In genomic region chr5:117209479-117209878, GRCh38 we compare ENCODE assay signal across 28 cellular contexts.
"Had no signal": no experiment of that assay in that cellular context is flagged by ENCODE, and none has a peak within 500 bp of the region (broad histone marks: within the 10 kb centered on the region; RNA-seq: fewer than 3 reads in every experiment).

No MANE protein-coding gene starts in this region.

- H3K36me3 ChIP-seq: colonic mucosa, esophagus muscularis mucosa, esophagus squamous epithelium, gastrocnemius medialis, gastroesophageal sphincter, heart left ventricle, heart right ventricle had no signal

- H3K4me3 ChIP-seq: colonic mucosa, coronary artery, dorsolateral prefrontal cortex, esophagus muscularis mucosa, esophagus squamous epithelium, gastrocnemius medialis, gastroesophageal sphincter, heart left ventricle, heart right ventricle, hepatocyte had no signal

- DNase-seq: colonic mucosa; cortex of kidney; dermis blood vessel endothelial cell; dorsolateral prefrontal cortex; effector CD4-positive, alpha-beta T cell; effector CD8-positive, alpha-beta T cell; effector memory CD4-positive, alpha-beta T cell; effector memory CD8-positive, alpha-beta T cell; endodermal cell; erythroblast; esophagus squamous epithelium; foreskin fibroblast; foreskin keratinocyte; foreskin melanocyte; gastrocnemius medialis; glutamatergic neuron; head of caudate nucleus; heart left ventricle; heart right ventricle had no signal

- H3K4me1 ChIP-seq: colonic mucosa, esophagus muscularis mucosa, esophagus squamous epithelium, foreskin keratinocyte, gastrocnemius medialis, gastroesophageal sphincter had no signal

- H3K79me2 ChIP-seq: hepatocyte had no signal

- H3K9me3 ChIP-seq: colonic mucosa, esophagus muscularis mucosa, esophagus squamous epithelium, gastrocnemius medialis, gastroesophageal sphincter had no signal

- H3K27ac ChIP-seq: colonic mucosa, coronary artery, dorsolateral prefrontal cortex, epithelial cell of prostate, esophagus muscularis mucosa, esophagus squamous epithelium, foreskin keratinocyte, gastrocnemius medialis, gastroesophageal sphincter, heart left ventricle, heart right ventricle, hepatocyte had no signal

- ATAC-seq: effector memory CD8-positive, alpha-beta T cell; esophagus mucosa; foreskin keratinocyte; gastrocnemius medialis; gastroesophageal sphincter; heart left ventricle; heart right ventricle had no signal

- H3K4me2 ChIP-seq: hepatocyte had no signal

- H2AFZ ChIP-seq: hepatocyte had no signal

- FAIRE-seq: endometrium, endothelial cell of umbilical vein, frontal cortex had no signal

- H3K27me3 ChIP-seq: colonic mucosa, dorsolateral prefrontal cortex, esophagus muscularis mucosa, esophagus squamous epithelium, foreskin keratinocyte, gastrocnemius medialis, gastroesophageal sphincter, heart left ventricle, heart right ventricle, hepatocyte had no signal
